25 cellular contexts compared by ENCODE assay signal in the genomic region with DNA sequence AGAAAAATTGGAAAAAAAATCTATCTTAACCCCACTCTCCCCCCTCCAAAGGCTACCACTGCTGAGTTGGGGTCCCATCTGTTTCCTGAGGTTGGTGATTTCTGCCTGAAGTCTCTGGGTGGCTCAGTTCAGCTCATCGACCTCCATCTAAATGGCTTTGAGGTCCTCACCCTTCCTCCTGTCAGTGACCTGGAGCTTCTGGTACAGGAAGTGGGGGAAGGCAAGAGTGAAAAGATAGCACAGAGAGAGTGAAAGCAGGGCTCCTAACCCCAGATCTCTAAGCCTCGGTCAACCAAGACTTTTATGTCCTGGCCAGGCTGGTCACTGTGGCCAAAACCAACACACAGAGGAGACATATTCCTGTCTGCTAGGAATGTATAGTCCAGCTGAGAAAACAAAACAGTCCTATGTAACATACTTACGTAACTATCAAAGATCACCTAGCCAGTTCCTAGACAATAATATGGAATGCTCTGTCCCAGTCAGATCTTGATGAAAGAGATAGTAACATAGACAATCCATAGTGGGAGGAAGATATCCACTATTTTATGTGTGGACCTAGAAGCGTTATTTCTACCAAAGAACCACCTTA. TPM values are rescaled to one million over a fixed set of nuclear protein-coding genes. Genes with fewer than 3 reads are reported as not detected.
A peak's percentile ranks its signal among the peaks of the same experiment; 100 is the strongest.
DNase-seq lines count a peak whose midpoint lies in the region; ATAC-seq and TF ChIP-seq lines count a peak whose summit lies in the region.
"Had no signal": no experiment of that assay in that cellular context is flagged by ENCODE, and none has a peak within 500 bp of the region (broad histone marks: within the 10 kb centered on the region; RNA-seq: fewer than 3 reads in every experiment).

No MANE protein-coding gene starts in this region.

- ATAC-seq in activated T-cell treated with anti-CD3 and anti-CD28 coated beads, Interleukin-2, amount 50 U/mL, for 72 hours (replicated peaks in 1 of 2): peak in 1 of 2 donors; percentile 43
- peak; percentile 54 for ATAC-seq in activated naive CD8-positive, alpha-beta T cell treated with anti-CD3 and anti-CD28 coated beads, Interleukin-2, amount 10 ng/mL, durations not matched to agents 7 days and 5 days (ENCODE audit: low read depth)
- ATAC-seq in GM21737 (IDR thresholded peaks at IDR 0.05; ENCODE audit: unreplicated experiment): no peak
- ATAC-seq: gastrocnemius medialis, mucosa of descending colon, SK-N-SH treated with all-trans-retinoic acid at 6 μM for 48 hours, upper lobe of right lung had no signal

- peak overlapping the region; percentile 50 for H3K27ac Mint-ChIP-seq in activated T-cell treated with anti-CD3 and anti-CD28 coated beads, Interleukin-2, amount 50 U/mL, for 72 hours
- peak overlapping the region; percentile 80 for H3K27ac Mint-ChIP-seq in activated naive CD8-positive, alpha-beta T cell treated with anti-CD3 and anti-CD28 coated beads, Interleukin-2, amount 10 ng/mL, durations not matched to agents 7 days and 5 days
- peak overlapping the region; percentile 73 for H3K27ac Mint-ChIP-seq in neural crest cell (ENCODE audit: unreplicated experiment)

- no peaks in the 10 kb centered on the region for H3K27me3 Mint-ChIP-seq in activated T-cell treated with anti-CD3 and anti-CD28 coated beads, Interleukin-2, amount 50 U/mL, for 72 hours (ENCODE audit: low read depth)
- peaks cover 4% of the 10 kb centered on the region for H3K27me3 Mint-ChIP-seq in activated naive CD8-positive, alpha-beta T cell treated with anti-CD3 and anti-CD28 coated beads, Interleukin-2, amount 10 ng/mL, durations not matched to agents 7 days and 5 days
- H3K27me3 Mint-ChIP-seq in neural crest cell (ENCODE audit: low read depth): peaks cover 23% of the 10 kb centered on the region

- no peaks in the 10 kb centered on the region for H3K9me3 Mint-ChIP-seq in activated T-cell treated with anti-CD3 and anti-CD28 coated beads, Interleukin-2, amount 50 U/mL, for 72 hours
- H3K9me3 Mint-ChIP-seq in activated naive CD8-positive, alpha-beta T cell treated with anti-CD3 and anti-CD28 coated beads, Interleukin-2, amount 10 ng/mL, durations not matched to agents 7 days and 5 days: no peaks in the 10 kb centered on the region
- H3K9me3 Mint-ChIP-seq in neural crest cell: no peaks in the 10 kb centered on the region

- H3K4me3 Mint-ChIP-seq in activated T-cell treated with anti-CD3 and anti-CD28 coated beads, Interleukin-2, amount 50 U/mL, for 72 hours: peak overlapping the region; percentile 11 to 65
- H3K4me3 Mint-ChIP-seq in activated naive CD8-positive, alpha-beta T cell treated with anti-CD3 and anti-CD28 coated beads, Interleukin-2, amount 10 ng/mL, durations not matched to agents 7 days and 5 days: peak overlapping the region; percentile 63
- H3K4me3 Mint-ChIP-seq in neural crest cell: no peak overlapping the region

- no peaks in the 10 kb centered on the region for H3K36me3 Mint-ChIP-seq in activated T-cell treated with anti-CD3 and anti-CD28 coated beads, Interleukin-2, amount 50 U/mL, for 72 hours (ENCODE audit: insufficient read depth in 2 of 2)
- no peaks in the 10 kb centered on the region for H3K36me3 Mint-ChIP-seq in activated naive CD8-positive, alpha-beta T cell treated with anti-CD3 and anti-CD28 coated beads, Interleukin-2, amount 10 ng/mL, durations not matched to agents 7 days and 5 days
- no peaks in the 10 kb centered on the region for H3K36me3 Mint-ChIP-seq in neural crest cell (ENCODE audit: low read depth)

- TF ChIP-seq CTCF in neural crest cell (conservative IDR thresholded peaks at IDR 0.05): no peak

- peaks cover 57% of the 10 kb centered on the region for H3K4me1 Mint-ChIP-seq in activated T-cell treated with anti-CD3 and anti-CD28 coated beads, Interleukin-2, amount 50 U/mL, for 72 hours (ENCODE audit: low read depth)
- peaks cover 41% of the 10 kb centered on the region for H3K4me1 Mint-ChIP-seq in activated naive CD8-positive, alpha-beta T cell treated with anti-CD3 and anti-CD28 coated beads, Interleukin-2, amount 10 ng/mL, durations not matched to agents 7 days and 5 days
- no peaks in the 10 kb centered on the region for H3K4me1 Mint-ChIP-seq in neural crest cell

- DNase-seq in activated T-cell treated with anti-CD3 and anti-CD28 coated beads, Interleukin-2, amount 50 U/mL, for 72 hours: no peak
- DNase-seq in activated T-cell treated with anti-CD3 and anti-CD28 coated beads for 4 hours (no peak), D341Med (ENCODE audit: low spot score) (peak; percentile 1), neural crest cell (ENCODE audit: low read depth, low spot score) (no peak), SIG-M5 (lab: John Stamatoyannopoulos, UW) (no peak), medulla oblongata (ENCODE audit: extremely low spot score) (no peak)
- peak; percentile 26 for DNase-seq in activated naive CD8-positive, alpha-beta T cell treated with anti-CD3 and anti-CD28 coated beads, Interleukin-2, amount 10 ng/mL, durations not matched to agents 7 days and 5 days
- DNase-seq: brain microvascular endothelial cell; Calu3; dermis blood vessel endothelial cell; gastrocnemius medialis; H7; left ventricle myocardium inferior; mucosa of descending colon; NCI-H187 treated with DMSO at 0.1 percent for 48 hours; NCI-H345; occipital lobe; stimulated activated naive CD4-positive, alpha-beta T cell treated with Interleukin-2 at 50 U/mL for 16 hours; upper lobe of right lung had no signal

- POLR2A ChIA-PET in activated naive CD8-positive, alpha-beta T cell treated with anti-CD3 and anti-CD28 coated beads, Interleukin-2, amount 10 ng/mL, durations not matched to agents 7 days and 5 days (lab: Charles Lee): interaction anchor here (0.5 to 0.7 kb wide), 2 partner anchors 15 to 75 kb away, joined by 3 read pairs; no protein-coding TSS in a partner anchor

RNA-seq across cellular contexts. Expression of gene KRT73, which starts 12.3 kb away (rescaled TPM):
- 1 to 10 TPM in 1 of 2 donors, under 1 TPM in 1; 0.36 to 1.3 TPM for total RNA-seq in activated T-cell treated with anti-CD3 and anti-CD28 coated beads, Interleukin-2, amount 50 U/mL, for 72 hours
- total RNA-seq in activated naive CD8-positive, alpha-beta T cell treated with anti-CD3 and anti-CD28 coated beads, Interleukin-2, amount 10 ng/mL, durations not matched to agents 7 days and 5 days: under 1 TPM; 0.42 to 0.60 TPM
- total RNA-seq in neural crest cell: not detected in 2 replicates
- total RNA-seq: activated CD8-positive, alpha-beta memory T cell treated with anti-CD3 and anti-CD28 coated beads for 36 hours; Calu3; dermis blood vessel endothelial cell; epithelial cell of proximal tubule; gastrocnemius medialis; H7; left ventricle myocardium inferior; mucosa of descending colon; occipital lobe; right atrium auricular region; RPMI7951 had no signal

RNA-seq across cellular contexts. Expression of gene KRT2, which starts 21.3 kb away (rescaled TPM):
- not detected for total RNA-seq in activated T-cell treated with anti-CD3 and anti-CD28 coated beads, Interleukin-2, amount 50 U/mL, for 72 hours
- not detected for total RNA-seq in activated naive CD8-positive, alpha-beta T cell treated with anti-CD3 and anti-CD28 coated beads, Interleukin-2, amount 10 ng/mL, durations not matched to agents 7 days and 5 days
- total RNA-seq in neural crest cell: not detected in 2 replicates
- total RNA-seq: activated CD8-positive, alpha-beta memory T cell treated with anti-CD3 and anti-CD28 coated beads for 36 hours; Calu3; dermis blood vessel endothelial cell; epithelial cell of proximal tubule; gastrocnemius medialis; H7; left ventricle myocardium inferior; occipital lobe; right atrium auricular region; RPMI7951; upper lobe of right lung had no signal

RNA-seq across cellular contexts. Expression of gene KRT72, which starts 29.4 kb away (rescaled TPM):
- total RNA-seq in activated T-cell treated with anti-CD3 and anti-CD28 coated beads, Interleukin-2, amount 50 U/mL, for 72 hours: 1 to 10 TPM in 1 of 2 donors, under 1 TPM in 1; 0.31 to 2.3 TPM
- total RNA-seq in activated naive CD8-positive, alpha-beta T cell treated with anti-CD3 and anti-CD28 coated beads, Interleukin-2, amount 10 ng/mL, durations not matched to agents 7 days and 5 days: under 1 TPM; 0.65 to 0.67 TPM
- not detected in 2 replicates for total RNA-seq in neural crest cell
- total RNA-seq: activated CD8-positive, alpha-beta memory T cell treated with anti-CD3 and anti-CD28 coated beads for 36 hours; Calu3; dermis blood vessel endothelial cell; epithelial cell of proximal tubule; gastrocnemius medialis; H7; left ventricle myocardium inferior; mucosa of descending colon; occipital lobe; right atrium auricular region; RPMI7951; upper lobe of right lung had no signal

RNA-seq across cellular contexts. Expression of gene KRT1, which starts 49.5 kb away (rescaled TPM):
- not detected for total RNA-seq in activated T-cell treated with anti-CD3 and anti-CD28 coated beads, Interleukin-2, amount 50 U/mL, for 72 hours
- not detected for total RNA-seq in activated naive CD8-positive, alpha-beta T cell treated with anti-CD3 and anti-CD28 coated beads, Interleukin-2, amount 10 ng/mL, durations not matched to agents 7 days and 5 days
- total RNA-seq in neural crest cell: not detected in 2 replicates
- total RNA-seq: activated CD8-positive, alpha-beta memory T cell treated with anti-CD3 and anti-CD28 coated beads for 36 hours; Calu3; dermis blood vessel endothelial cell; epithelial cell of proximal tubule; gastrocnemius medialis; H7; left ventricle myocardium inferior; right atrium auricular region; RPMI7951 had no signal

RNA-seq across cellular contexts. Expression of gene KRT74, which starts 57.1 kb away (rescaled TPM):
- under 1 TPM in 1 of 2 donors, not detected in 1; 0.12 TPM for total RNA-seq in activated T-cell treated with anti-CD3 and anti-CD28 coated beads, Interleukin-2, amount 50 U/mL, for 72 hours
- total RNA-seq in activated naive CD8-positive, alpha-beta T cell treated with anti-CD3 and anti-CD28 coated beads, Interleukin-2, amount 10 ng/mL, durations not matched to agents 7 days and 5 days: not detected
- total RNA-seq in neural crest cell: not detected in 2 replicates
- total RNA-seq: activated CD8-positive, alpha-beta memory T cell treated with anti-CD3 and anti-CD28 coated beads for 36 hours; Calu3; dermis blood vessel endothelial cell; epithelial cell of proximal tubule; gastrocnemius medialis; H7; mucosa of descending colon; occipital lobe; RPMI7951; upper lobe of right lung had no signal

Comparison
In these comparisons a context has a peak if more than half of its experiments do, and no peak if none do; other contexts are left out.
1. DNase-seq: peak in D341Med (single experiment) and activated naive CD8-positive, alpha-beta T cell treated with anti-CD3 and anti-CD28 coated beads, Interleukin-2, amount 10 ng/mL, durations not matched to agents 7 days and 5 days (single experiment); none in activated T-cell treated with anti-CD3 and anti-CD28 coated beads, Interleukin-2, amount 50 U/mL, for 72 hours (0 of 2), activated T-cell treated with anti-CD3 and anti-CD28 coated beads for 4 hours (single experiment), neural crest cell (single experiment), SIG-M5 (single experiment) and medulla oblongata (single experiment).
2. Peak in every context shown above with its lines, with median percentiles within 50 percentile points of each other: H3K27ac Mint-ChIP-seq.